ENCODE assay signal across 12 cellular contexts in the genomic region with DNA sequence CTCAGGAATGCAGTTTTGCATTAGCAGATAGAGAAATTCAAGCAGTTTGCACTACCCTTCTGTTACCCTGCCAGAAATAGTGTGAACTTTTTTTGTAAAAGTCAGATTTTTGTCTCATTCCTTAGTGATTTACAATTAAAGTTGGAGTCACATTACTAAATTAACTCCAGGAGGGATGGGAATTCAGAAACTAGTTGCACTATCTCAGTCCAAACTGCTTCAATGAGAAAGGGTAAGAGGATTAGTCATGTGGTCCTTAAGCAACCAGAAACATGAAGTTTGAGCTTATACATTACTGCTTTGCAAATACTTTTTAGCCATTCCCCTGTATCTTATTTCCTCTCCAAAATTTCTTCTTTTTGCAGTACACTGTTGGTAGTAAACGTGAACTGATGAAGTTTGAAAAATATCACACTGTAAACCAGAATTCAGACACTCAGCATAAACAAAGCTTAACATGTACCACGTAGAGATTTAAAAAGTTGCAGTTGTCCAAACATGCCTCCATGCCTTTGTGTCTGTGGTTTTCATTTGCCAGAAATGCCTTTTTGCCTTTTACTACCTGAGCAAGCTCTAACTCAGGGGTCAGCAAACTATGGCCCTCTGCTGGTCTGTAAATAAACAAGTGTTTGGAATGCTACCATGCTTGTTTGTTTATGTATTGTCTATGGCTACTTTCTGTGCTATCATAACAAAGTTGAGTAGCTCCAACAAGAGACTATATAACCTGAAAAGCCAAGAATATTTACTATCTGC. TPM values are rescaled to one million over a fixed set of nuclear protein-coding genes. Genes with fewer than 3 reads are reported as not detected.
DNase-seq lines count a peak whose midpoint lies in the region; ATAC-seq and TF ChIP-seq lines count a peak whose summit lies in the region.
"Had no signal": no experiment of that assay in that cellular context is flagged by ENCODE, and none has a peak within 500 bp of the region (broad histone marks: within the 10 kb centered on the region; RNA-seq: fewer than 3 reads in every experiment).

No MANE protein-coding gene starts in this region.

- ATAC-seq in GM18909 (IDR thresholded peaks at IDR 0.05; ENCODE audit: poor library complexity, unreplicated experiment), result no peak

- DNase-seq in fibroblast of the aortic adventitia (ENCODE audit: low read depth), result peak; percentile 4
- peak; percentile 19 for DNase-seq in retinal pigment epithelial cell (ENCODE audit: low read depth)
- no peak for DNase-seq in HPDE6-E6E7 (ENCODE audit: extremely low spot score)
- DNase-seq in iPS-NIHi11 (ENCODE audit: low spot score), result no peak
- DNase-seq in NCI-H748 treated with DMSO at 0.1 percent for 48 hours (lab: John Stamatoyannopoulos, UW), result no peak
- DNase-seq: brain microvascular endothelial cell, COR-L47, NCI-H2029 treated with DMSO at 0.1 percent for 48 hours, SJCRH30 had no signal

- TF ChIP-seq CTCF in GM12872 (IDR thresholded peaks at IDR 0.05; ENCODE audit: insufficient read depth, low read depth, low read length) (peak; percentile 29; the same call in 2 of the 3 replicates), VCaP (conservative IDR thresholded peaks at IDR 0.05) (no peak), fibroblast of the aortic adventitia (IDR thresholded peaks at IDR 0.05; ENCODE audit: insufficient read depth, low read length) (no peak), retinal pigment epithelial cell (conservative IDR thresholded peaks at IDR 0.05; ENCODE audit: low read depth, low read length) (no peak)

- H3K4me3 ChIP-seq in fibroblast of the aortic adventitia (ENCODE audit: low read depth, low read length), result no peak overlapping the region
- no peak overlapping the region for H3K4me3 ChIP-seq in retinal pigment epithelial cell (ENCODE audit: low read length)
- H3K4me3 ChIP-seq: SJCRH30 had no signal

- H3K27ac ChIP-seq in VCaP, result peak overlapping the region; percentile 74
- H3K27ac ChIP-seq: brain microvascular endothelial cell, SJCRH30 had no signal

RNA-seq across cellular contexts. Expression of gene TP53INP2, which starts 49.7 kb away (rescaled TPM):
- total RNA-seq in fibroblast of the aortic adventitia (ENCODE audit: low replicate concordance), result 2.1 and 2.5 TPM in 2 replicates

Comparison
In these comparisons a context has a peak if more than half of its experiments do, and no peak if none do; other contexts are left out.
1. DNase-seq: peak in fibroblast of the aortic adventitia (single experiment) and retinal pigment epithelial cell (single experiment); none in HPDE6-E6E7 (single experiment), iPS-NIHi11 (single experiment) and NCI-H748 treated with DMSO at 0.1 percent for 48 hours (single experiment).